In genomic region chr21:38903578-38904193, GRCh38 we compare ENCODE assay signal across 13 cellular contexts.
A peak's percentile ranks its signal among the peaks of the same experiment; 100 is the strongest.
DNase-seq lines count a peak whose midpoint lies in the region; ATAC-seq, FAIRE-seq and TF ChIP-seq lines count a peak whose summit lies in the region.
"Had no signal": no experiment of that assay in that cellular context is flagged by ENCODE, and none has a peak within 500 bp of the region (broad histone marks: within the 10 kb centered on the region; RNA-seq: fewer than 3 reads in every experiment).

No MANE protein-coding gene starts in this region.

- WGBS in sigmoid colon, 2 donors, result 86 to 91% methylated on average over 14 of the region's 14 CpGs

- no peak for TF ChIP-seq EP300 in sigmoid colon (IDR thresholded peaks at IDR 0.05)

- no peak for ATAC-seq in HG02840 (IDR thresholded peaks at IDR 0.05; ENCODE audit: low FRiP score, unreplicated experiment)
- ATAC-seq: naive thymus-derived CD4-positive, alpha-beta T cell had no signal

- DNase-seq in HPDE6-E6E7 (ENCODE audit: extremely low spot score) (peak; percentile 91), bronchial epithelial cell (ENCODE audit: low read depth) (peak; percentile 99), kidney (no peak), sigmoid colon (no peak), GM20000 (ENCODE audit: low spot score) (no peak), NCI-H2029 (lab: John Stamatoyannopoulos, UW) (no peak), NCI-H2029 treated with DMSO at 0.1 percent for 48 hours (lab: John Stamatoyannopoulos, UW) (no peak)
- DNase-seq: activated CD4-positive, alpha-beta T cell treated with anti-CD3 and anti-CD28 coated beads, Interleukin-2, amount 50 U/mL, for 1 hour; naive thymus-derived CD4-positive, alpha-beta T cell; NCI-H2227 treated with DMSO at 0.1 percent for 48 hours; small intestine; T-helper 2 cell had no signal

- FAIRE-seq in bronchial epithelial cell (lab: Jason Lieb, UNC) (peak; percentile 97), kidney (lab: Jason Lieb, UNC) (no peak)
- FAIRE-seq: small intestine had no signal

- intact Hi-C loops in kidney (cut with DNase I) (no loop called here), sigmoid colon (cut with DNase I) (no loop called here)

- H3K36me3 ChIP-seq in bronchial epithelial cell (ENCODE audit: control insufficient read depth, insufficient read depth, low read length) (no peaks in the 10 kb centered on the region), kidney (ENCODE audit: control insufficient read depth in 1 of 2, insufficient read depth in 2 of 2, low read length in 2 of 2) (no peaks in the 10 kb centered on the region), sigmoid colon (no peaks in the 10 kb centered on the region)

- TF ChIP-seq CTCF in bronchial epithelial cell (IDR thresholded peaks at IDR 0.05; ENCODE audit: insufficient read depth, low read length, severe bottlenecking) (no peak), kidney (IDR thresholded peaks at IDR 0.05; ENCODE audit: borderline replicate concordance, extremely low read depth, insufficient read depth) (no peak), sigmoid colon (IDR thresholded peaks at IDR 0.05) (no peak), GM20000 (IDR thresholded peaks at IDR 0.05; ENCODE audit: extremely low read depth, missing control alignments) (no peak)

- peak overlapping the region; percentile 39 to 41 for H3K27ac ChIP-seq in kidney (ENCODE audit: low read depth in 2 of 2, low read length in 2 of 2)
- H3K27ac ChIP-seq in sigmoid colon, result peak overlapping the region in 3 of 4 donors; percentile 23 to 61 (median 52)

- H3K4me1 ChIP-seq in kidney (ENCODE audit: control insufficient read depth in 1 of 2, insufficient read depth in 1 of 2, low read depth in 1 of 2, low read length in 2 of 2), result peaks cover 11 to 17% of the 10 kb centered on the region in 2 donors
- H3K4me1 ChIP-seq in sigmoid colon, result peaks cover 0 to 17% (median 17%) of the 10 kb centered on the region in 4 donors

- H3K9ac ChIP-seq in kidney (ENCODE audit: low read length in 2 of 2), result no peak overlapping the region

- H3K4me3 ChIP-seq in bronchial epithelial cell (ENCODE audit: low read depth, low read length) (no peak overlapping the region), kidney (ENCODE audit: low read length in 2 of 2) (no peak overlapping the region), sigmoid colon (no peak overlapping the region)

- TF ChIP-seq POLR2A in sigmoid colon (IDR thresholded peaks at IDR 0.05), result no peak

- H3K9me3 ChIP-seq in kidney (ENCODE audit: control insufficient read depth in 1 of 2, low read length in 2 of 2), result peaks cover 0 to 8% of the 10 kb centered on the region in 2 donors
- no peaks in the 10 kb centered on the region for H3K9me3 ChIP-seq in sigmoid colon

- H3K27me3 ChIP-seq in bronchial epithelial cell (ENCODE audit: control insufficient read depth, insufficient read depth, low read length) (no peaks in the 10 kb centered on the region), sigmoid colon (no peaks in the 10 kb centered on the region)

Comparison
In these comparisons a context has a peak if more than half of its experiments do, and no peak if none do; other contexts are left out.
1. DNase-seq: peak in HPDE6-E6E7 (single experiment) and bronchial epithelial cell (single experiment); none in kidney (single experiment), sigmoid colon (single experiment), GM20000 (single experiment), NCI-H2029 (single experiment) and NCI-H2029 treated with DMSO at 0.1 percent for 48 hours (single experiment).